ENCODE assay signal across 8 cellular contexts in the genomic region with DNA sequence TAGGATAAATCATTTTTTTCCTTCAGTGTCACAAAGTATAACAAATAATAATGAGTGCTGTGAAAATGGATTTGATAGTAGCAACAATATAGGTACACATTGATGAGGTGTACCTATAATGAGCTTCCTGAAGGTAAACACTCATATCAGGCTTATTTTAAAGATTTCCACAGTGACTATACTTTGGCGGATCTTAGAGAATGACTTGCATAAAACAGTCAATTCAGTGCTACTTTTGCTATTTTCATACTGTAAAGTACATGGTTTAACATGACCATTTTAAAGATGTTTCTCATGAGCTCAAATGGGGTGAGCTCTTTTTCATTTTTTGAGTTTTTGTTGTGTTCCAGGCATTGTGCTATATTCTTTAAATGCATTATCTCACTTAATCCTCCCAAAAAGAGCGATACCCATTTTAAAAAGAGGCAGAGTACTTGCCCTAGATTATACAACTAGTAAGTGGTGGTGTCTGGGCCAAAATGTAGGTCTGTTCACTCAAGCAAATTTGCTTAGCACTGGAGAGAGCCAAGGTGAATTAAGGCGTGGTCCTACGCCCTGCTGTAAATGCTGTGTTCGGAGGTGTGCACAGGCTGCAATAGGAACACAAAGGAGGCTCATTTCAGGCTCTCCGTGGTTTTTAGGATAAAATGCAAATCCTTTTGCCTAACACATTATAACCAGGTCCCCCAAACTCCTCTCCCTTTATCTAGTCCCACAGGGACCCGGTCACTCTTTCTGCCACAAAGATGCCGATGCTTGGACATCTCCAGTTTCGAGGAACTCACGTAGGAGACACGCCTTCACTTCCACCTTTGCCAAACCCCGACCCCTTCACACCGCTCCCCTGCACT. TPM values are rescaled to one million over a fixed set of nuclear protein-coding genes. Genes with fewer than 3 reads are reported as not detected.
DNase-seq lines count a peak whose midpoint lies in the region; ATAC-seq and TF ChIP-seq lines count a peak whose summit lies in the region.

No MANE protein-coding gene starts in this region.

- H3K27ac ChIP-seq in RWPE1 (peak overlapping the region; percentile 59), gastroesophageal sphincter (peak overlapping the region in 3 of 4 donors; percentile 82 to 83 (median 82)), gastrocnemius medialis (peak overlapping the region; percentile 66 to 84 (median 70))

- no peak for DNase-seq in RWPE1 (ENCODE audit: low spot score)
- DNase-seq in gastrocnemius medialis = no peak
- DNase-seq in activated CD8-positive, alpha-beta memory T cell treated with anti-CD3 and anti-CD28 coated beads for 24 hours = no peak
- DNase-seq in NCI-H1417 treated with DMSO at 0.1 percent for 48 hours (lab: John Stamatoyannopoulos, UW) = no peak
- no peak for DNase-seq in activated CD4-positive, alpha-beta T cell treated with anti-CD3 and anti-CD28 coated beads for 1 hour
- DNase-seq in HPDE6-E6E7 (ENCODE audit: extremely low spot score) = no peak

- no peaks in the 10 kb centered on the region for H3K9me3 ChIP-seq in gastroesophageal sphincter
- no peaks in the 10 kb centered on the region for H3K9me3 ChIP-seq in gastrocnemius medialis

- intact Hi-C loops in gastrocnemius medialis (cut with DNase I; ENCODE audit: low total_unique reads) = loop anchor here (10.0 kb wide), 1 partner anchor 235 kb away; no protein-coding TSS in a partner anchor

- TF ChIP-seq POLR2A in gastroesophageal sphincter (IDR thresholded peaks at IDR 0.05) (no peak), gastrocnemius medialis (IDR thresholded peaks at IDR 0.05) (no peak)

- peaks cover 3 to 26% of the 10 kb centered on the region in 2 donors for H3K36me3 ChIP-seq in gastroesophageal sphincter
- H3K36me3 ChIP-seq in gastrocnemius medialis = peaks cover 0 to 28% of the 10 kb centered on the region in 2 donors

- WGBS in gastroesophageal sphincter (ENCODE audit: low coverage in 1 of 2), 2 donors = 55 to 64% methylated on average over 8 to 11 of the region's 13 CpGs

- peaks cover 10 to 29% (median 10%) of the 10 kb centered on the region in 3 donors for H3K4me1 ChIP-seq in gastroesophageal sphincter
- H3K4me1 ChIP-seq in gastrocnemius medialis = peaks cover 18 to 21% of the 10 kb centered on the region in 2 donors

- CTCF ChIA-PET in RWPE1 (lab: Yijun Ruan, JAX) = interaction anchor here (1.0 kb wide), 1 partner anchor 10 kb away, joined by 3 read pairs; no protein-coding TSS in a partner anchor

- ATAC-seq in GM21529 (IDR thresholded peaks at IDR 0.05; ENCODE audit: unreplicated experiment) = peak; percentile 1
- no peak for ATAC-seq in gastroesophageal sphincter
- peak; percentile 15 to 23 for ATAC-seq in gastrocnemius medialis

- H3K27me3 ChIP-seq in gastroesophageal sphincter (peaks cover 28% of the 10 kb centered on the region), gastrocnemius medialis (peaks cover 0 to 3% (median under 1%) of the 10 kb centered on the region in 3 donors)

- in situ Hi-C loops in gastrocnemius medialis (cut with MboI; ENCODE audit: low sequenced_read_pairs in 4 of 4) = no loop called here

- TF ChIP-seq CTCF in RWPE1 (conservative IDR thresholded peaks at IDR 0.05; ENCODE audit: low read depth) = no peak
- no peak for TF ChIP-seq CTCF in gastroesophageal sphincter (IDR thresholded peaks at IDR 0.05)
- no peak for TF ChIP-seq CTCF in gastrocnemius medialis (IDR thresholded peaks at IDR 0.05 in 4 of 5, conservative IDR thresholded peaks at IDR 0.05 in 1 of 5)

- TF ChIP-seq EP300 in gastroesophageal sphincter (IDR thresholded peaks at IDR 0.05) = no peak

- peak overlapping the region; percentile 72 to 89 for H3K4me3 ChIP-seq in gastroesophageal sphincter
- H3K4me3 ChIP-seq in gastrocnemius medialis = peak overlapping the region; percentile 70 to 97 (median 92)

- POLR2A ChIA-PET in RWPE1 (lab: Yijun Ruan, JAX; ENCODE audit: low non-redundant PET) = no interaction called here

RNA-seq across cellular contexts. Expression of gene ALKBH3, which starts 0.6 kb away (rescaled TPM):
- total RNA-seq in gastroesophageal sphincter = 10 to 100 TPM; 24.0 to 41.3 (median 37.1) TPM
- 10 to 100 TPM; 27.5 to 44.1 (median 42.0) TPM for total RNA-seq in gastrocnemius medialis
